ENCODE assay signal across 21 cellular contexts in genomic region chr11:93942176-93942575, GRCh38.
DNase-seq lines count a peak whose midpoint lies in the region; ATAC-seq and TF ChIP-seq lines count a peak whose summit lies in the region.
"Had no signal": no experiment of that assay in that cellular context is flagged by ENCODE, and none has a peak within 500 bp of the region (broad histone marks: within the 10 kb centered on the region; RNA-seq: fewer than 3 reads in every experiment).

No MANE protein-coding gene starts in this region.

- H3K27me3 Mint-ChIP-seq in MCF 10A (ENCODE audit: insufficient read depth, unreplicated experiment): no peaks in the 10 kb centered on the region

- no peak overlapping the region for H3K4me3 Mint-ChIP-seq in MCF 10A (ENCODE audit: unreplicated experiment)
- H3K4me3 Mint-ChIP-seq: CD14-positive monocyte; CD4-positive, alpha-beta T cell; CD8-positive, alpha-beta memory T cell had no signal

- no peak for ATAC-seq in HG03457 (IDR thresholded peaks at IDR 0.05; ENCODE audit: unreplicated experiment)

- peak; percentile 51 for DNase-seq in MCF 10A (ENCODE audit: unreplicated experiment)
- DNase-seq in breast epithelium (ENCODE audit: low spot score in 2 of 2): no peak
- DNase-seq in amniotic epithelial cell (ENCODE audit: low read depth): peak; percentile 28
- DNase-seq in fibroblast of mammary gland (ENCODE audit: low read depth): peak; percentile 20
- DNase-seq in fibroblast of villous mesenchyme (ENCODE audit: low read depth): peak; percentile 20
- no peak for DNase-seq in coronary artery (ENCODE audit: low spot score)
- no peak for DNase-seq in epidermal melanocyte (ENCODE audit: insufficient read length, low spot score)
- DNase-seq: AML-193; BE2C; Calu3; CD4-positive, alpha-beta T cell; CD8-positive, alpha-beta memory T cell; DMS53; DMS79 treated with DMSO at 0.1 percent for 48 hours; GF-D8; GOT3; HCEC 1CT had no signal

- POLR2A ChIA-PET in MCF 10A (lab: Yijun Ruan, JAX): interaction anchor here (1.2 kb wide), 1 partner anchor 77 kb away, joined by 3 read pairs; no protein-coding TSS in a partner anchor

- H3K36me3 ChIP-seq in breast epithelium: no peaks in the 10 kb centered on the region
- H3K36me3 ChIP-seq: BE2C; BLaER1 treated with 17β-estradiol and CSF1 and Interleukin-3, amounts not matched to agents 10 nM and 100 nM had no signal

- no peaks in the 10 kb centered on the region for H3K9me3 Mint-ChIP-seq in MCF 10A (ENCODE audit: unreplicated experiment)
- H3K9me3 Mint-ChIP-seq: CD4-positive, alpha-beta T cell; CD8-positive, alpha-beta memory T cell had no signal

- CTCF ChIA-PET in MCF 10A (lab: Yijun Ruan, JAX): interaction anchor here (0.7 to 1.9 kb wide), 4 partner anchors 10 to 575 kb away, joined by 3 to 7 read pairs (median 5); no protein-coding TSS in a partner anchor

- H3K27ac ChIP-seq in breast epithelium: no peak overlapping the region
- no peak overlapping the region for H3K27ac ChIP-seq in coronary artery
- H3K27ac ChIP-seq: 22Rv1; BLaER1 treated with 17β-estradiol and CSF1 and Interleukin-3, amounts not matched to agents 10 nM and 100 nM had no signal

- no peak overlapping the region for H3K27ac Mint-ChIP-seq in MCF 10A (ENCODE audit: low read depth, unreplicated experiment)
- H3K27ac Mint-ChIP-seq: CD14-positive monocyte; CD4-positive, alpha-beta T cell; CD8-positive, alpha-beta memory T cell had no signal

- peaks cover 37% of the 10 kb centered on the region for H3K4me1 Mint-ChIP-seq in MCF 10A (ENCODE audit: insufficient read depth, unreplicated experiment)
- H3K4me1 Mint-ChIP-seq: CD14-positive monocyte; CD8-positive, alpha-beta memory T cell had no signal

- H3K4me1 ChIP-seq in breast epithelium: no peaks in the 10 kb centered on the region

- intact Hi-C loops in MCF 10A (cut with micrococcal nuclease): no loop called here
- intact Hi-C loops in breast epithelium (cut with DNase I; ENCODE audit: low total_unique reads): no loop called here

- H3K4me3 ChIP-seq in breast epithelium (no peak overlapping the region), fibroblast of mammary gland (ENCODE audit: control insufficient read depth, low read depth, low read length) (no peak overlapping the region), fibroblast of villous mesenchyme (ENCODE audit: low read depth, low read length) (no peak overlapping the region), coronary artery (no peak overlapping the region)
- H3K4me3 ChIP-seq: BLaER1 treated with 17β-estradiol and CSF1 and Interleukin-3, amounts not matched to agents 10 nM and 100 nM had no signal

- TF ChIP-seq POLR2A in breast epithelium (IDR thresholded peaks at IDR 0.05): no peak

- no peaks in the 10 kb centered on the region for H3K36me3 Mint-ChIP-seq in MCF 10A (ENCODE audit: insufficient read depth, unreplicated experiment)
- H3K36me3 Mint-ChIP-seq: CD14-positive monocyte; CD8-positive, alpha-beta memory T cell had no signal

- TF ChIP-seq CTCF in MCF 10A (IDR thresholded peaks at IDR 0.05; ENCODE audit: unreplicated experiment) (no peak), breast epithelium (IDR thresholded peaks at IDR 0.05) (no peak), fibroblast of mammary gland (conservative IDR thresholded peaks at IDR 0.05; ENCODE audit: control insufficient read depth, insufficient read depth, low read depth, low read length) (no peak), fibroblast of villous mesenchyme (IDR thresholded peaks at IDR 0.05; ENCODE audit: insufficient read depth, low read depth, low read length) (no peak), coronary artery (IDR thresholded peaks at IDR 0.05) (no peak)

- H3K9me3 ChIP-seq in breast epithelium: no peaks in the 10 kb centered on the region
- H3K9me3 ChIP-seq: BE2C had no signal

- no TSS peak for BruUV-seq in MCF 10A (replicated peaks; lab: Mats Ljungman, UMichigan)

- H3K27me3 ChIP-seq in breast epithelium: no peaks in the 10 kb centered on the region
- H3K27me3 ChIP-seq: BE2C had no signal

Comparison
In these comparisons a context has a peak if more than half of its experiments do, and no peak if none do; other contexts are left out.
1. DNase-seq: peak in MCF 10A (single experiment), amniotic epithelial cell (single experiment), fibroblast of mammary gland (single experiment) and fibroblast of villous mesenchyme (single experiment); none in breast epithelium (0 of 2), coronary artery (single experiment) and epidermal melanocyte (single experiment).